8 cellular contexts compared by ENCODE assay signal in genomic region chr3:125916376-125916978, GRCh38. TPM values are rescaled to one million over a fixed set of nuclear protein-coding genes. Genes with fewer than 3 reads are reported as not detected.
DNase-seq lines count a peak whose midpoint lies in the region; ATAC-seq lines count a peak whose summit lies in the region.

No MANE protein-coding gene starts in this region.

- H3K27ac Mint-ChIP-seq in activated CD4-positive, alpha-beta T cell treated with anti-CD3 and anti-CD28 coated beads for 36 hours: peak overlapping the region; percentile 72

- peak; percentile 94 for DNase-seq in COLO668 (lab: John Stamatoyannopoulos, UW; ENCODE audit: unreplicated experiment)
- peak; percentile 89 for DNase-seq in NCI-H460 (ENCODE audit: extremely low read depth, low read depth)
- DNase-seq in activated CD4-positive, alpha-beta T cell treated with anti-CD3 and anti-CD28 coated beads for 36 hours: peak; percentile 99
- DNase-seq in effector CD8-positive, alpha-beta T cell (lab: John Stamatoyannopoulos, UW): peak; percentile 99
- peak; percentile 96 for DNase-seq in lung microvascular endothelial cell (ENCODE audit: low read depth in 2 of 2)
- DNase-seq in stimulated activated CD8-positive, alpha-beta memory T cell treated with anti-CD3 and anti-CD28 coated beads, Interleukin-15, amount 100 ng/mL, for 1 hour (ENCODE audit: low read depth): peak; percentile 87

- no peaks in the 10 kb centered on the region for H3K9me3 Mint-ChIP-seq in activated CD4-positive, alpha-beta T cell treated with anti-CD3 and anti-CD28 coated beads for 36 hours (ENCODE audit: low read depth)

- no peaks in the 10 kb centered on the region for H3K36me3 Mint-ChIP-seq in activated CD4-positive, alpha-beta T cell treated with anti-CD3 and anti-CD28 coated beads for 36 hours (ENCODE audit: low read depth)

- H3K4me3 Mint-ChIP-seq in activated CD4-positive, alpha-beta T cell treated with anti-CD3 and anti-CD28 coated beads for 36 hours: peak overlapping the region; percentile 82

- peaks cover 28% of the 10 kb centered on the region for H3K4me1 Mint-ChIP-seq in activated CD4-positive, alpha-beta T cell treated with anti-CD3 and anti-CD28 coated beads for 36 hours

- H3K27me3 Mint-ChIP-seq in activated CD4-positive, alpha-beta T cell treated with anti-CD3 and anti-CD28 coated beads for 36 hours: no peaks in the 10 kb centered on the region

- POLR2A ChIA-PET in activated CD4-positive, alpha-beta T cell treated with anti-CD3 and anti-CD28 coated beads for 36 hours (lab: Charles Lee): no interaction called here

- intact Hi-C loops in activated CD4-positive, alpha-beta T cell treated with anti-CD3 and anti-CD28 coated beads for 36 hours (cut with DNase I, micrococcal nuclease): loop anchor here (1.0 to 10.0 kb wide), 11 partner anchors 74 to 1756 kb away; partner anchors contain the start of genes SLC41A3 (in 2 of the 2), ABTB1 (in 1 of the 2), CHCHD6 (in 1 of the 2) and KLF15 (in 1 of the 2)

- ATAC-seq in GM19372 (IDR thresholded peaks at IDR 0.05; ENCODE audit: low read depth, unreplicated experiment) (peak; percentile 73), HG03457 (IDR thresholded peaks at IDR 0.05; ENCODE audit: unreplicated experiment) (peak; percentile 48)
- peak; percentile 94 for ATAC-seq in activated CD4-positive, alpha-beta T cell treated with anti-CD3 and anti-CD28 coated beads for 36 hours

- CTCF ChIA-PET in activated CD4-positive, alpha-beta T cell treated with anti-CD3 and anti-CD28 coated beads for 36 hours (lab: Charles Lee): no interaction called here

RNA-seq across cellular contexts. Expression of gene ROPN1B, which starts 52.5 kb away (rescaled TPM):
- total RNA-seq in NCI-H460 (2014; rRNA removed; shearing (Covaris generic)): not detected in 2 replicates
- polyA plus RNA-seq in NCI-H460 (2014; cell fraction: nucleus; rRNA removed): not detected in 2 replicates
- not detected for total RNA-seq in activated CD4-positive, alpha-beta T cell treated with anti-CD3 and anti-CD28 coated beads for 36 hours
- total RNA-seq in lung microvascular endothelial cell: not detected in 2 replicates

Comparison
In these comparisons a context has a peak if more than half of its experiments do, and no peak if none do; other contexts are left out.
1. Peak in every context shown above with its lines: DNase-seq and ATAC-seq.